In genomic region chr21:36310016-36310415, GRCh38 we compare ENCODE assay signal across 11 cellular contexts. TPM values are rescaled to one million over a fixed set of nuclear protein-coding genes. Genes with fewer than 3 reads are reported as not detected.
DNase-seq lines count a peak whose midpoint lies in the region; ATAC-seq lines count a peak whose summit lies in the region.
"Had no signal": no experiment of that assay in that cellular context is flagged by ENCODE, and none has a peak within 500 bp of the region (broad histone marks: within the 10 kb centered on the region; RNA-seq: fewer than 3 reads in every experiment).

No MANE protein-coding gene starts in this region.

- H3K27me3 Mint-ChIP-seq in activated CD4-positive, alpha-beta T cell treated with anti-CD3 and anti-CD28 coated beads, Interleukin-2, amount 10 ng/mL, durations not matched to agents 24 days and 14 days, result peaks cover 1% of the 10 kb centered on the region

- peak; percentile 39 for DNase-seq in activated T-cell treated with anti-CD3 and anti-CD28 coated beads for 48 hours (ENCODE audit: low read depth)
- no peak for DNase-seq in activated T-cell treated with anti-CD3 and anti-CD28 coated beads for 4 hours
- peak; percentile 70 for DNase-seq in activated CD4-positive, alpha-beta T cell treated with anti-CD3 and anti-CD28 coated beads, Interleukin-2, amount 10 ng/mL, durations not matched to agents 24 days and 14 days
- DNase-seq in stimulated activated CD8-positive, alpha-beta memory T cell treated with anti-CD3 and anti-CD28 coated beads, Interleukin-4, amount 100 ng/mL, for 48 hours, result peak; percentile 60
- DNase-seq in NCI-H2029 treated with DMSO at 0.1 percent for 48 hours (lab: John Stamatoyannopoulos, UW), result no peak
- DNase-seq in NCI-H1105 treated with DMSO at 0.1 percent for 48 hours (lab: John Stamatoyannopoulos, UW), result no peak
- DNase-seq in NCI-H2107 treated with DMSO at 0.1 percent for 48 hours (lab: John Stamatoyannopoulos, UW; ENCODE audit: unreplicated experiment), result no peak
- DNase-seq: adrenal gland, esophagus squamous epithelium, IMR-90 had no signal

- H3K27ac Mint-ChIP-seq in activated CD4-positive, alpha-beta T cell treated with anti-CD3 and anti-CD28 coated beads, Interleukin-2, amount 10 ng/mL, durations not matched to agents 24 days and 14 days, result peak overlapping the region; percentile 43

- H3K9me3 Mint-ChIP-seq in activated CD4-positive, alpha-beta T cell treated with anti-CD3 and anti-CD28 coated beads, Interleukin-2, amount 10 ng/mL, durations not matched to agents 24 days and 14 days, result peaks cover 10% of the 10 kb centered on the region

- peaks cover 1% of the 10 kb centered on the region for H3K36me3 Mint-ChIP-seq in activated CD4-positive, alpha-beta T cell treated with anti-CD3 and anti-CD28 coated beads, Interleukin-2, amount 10 ng/mL, durations not matched to agents 24 days and 14 days (ENCODE audit: low read depth)

- no peak overlapping the region for H3K4me3 Mint-ChIP-seq in activated CD4-positive, alpha-beta T cell treated with anti-CD3 and anti-CD28 coated beads, Interleukin-2, amount 10 ng/mL, durations not matched to agents 24 days and 14 days

- intact Hi-C loops in activated CD4-positive, alpha-beta T cell treated with anti-CD3 and anti-CD28 coated beads, Interleukin-2, amount 10 ng/mL, durations not matched to agents 24 days and 14 days (cut with micrococcal nuclease), result loop anchor here (1.0 kb wide), 3 partner anchors 10 to 21 kb away; partner anchors contain the start of gene MORC3

- ATAC-seq in HG02973 (IDR thresholded peaks at IDR 0.05; ENCODE audit: unreplicated experiment), result peak; percentile 77

- H3K4me1 Mint-ChIP-seq in activated CD4-positive, alpha-beta T cell treated with anti-CD3 and anti-CD28 coated beads, Interleukin-2, amount 10 ng/mL, durations not matched to agents 24 days and 14 days, result peaks cover 3% of the 10 kb centered on the region

RNA-seq across cellular contexts. Expression of gene MORC3, which starts 10.0 kb away (rescaled TPM):
- 24.8 and 24.9 TPM in 2 replicates for total RNA-seq in activated CD4-positive, alpha-beta T cell treated with anti-CD3 and anti-CD28 coated beads, Interleukin-2, amount 10 ng/mL, durations not matched to agents 24 days and 14 days

Comparison
In these comparisons a context has a peak if more than half of its experiments do, and no peak if none do; other contexts are left out.
1. DNase-seq: peak in activated T-cell treated with anti-CD3 and anti-CD28 coated beads for 48 hours (single experiment), activated CD4-positive, alpha-beta T cell treated with anti-CD3 and anti-CD28 coated beads, Interleukin-2, amount 10 ng/mL, durations not matched to agents 24 days and 14 days (single experiment) and stimulated activated CD8-positive, alpha-beta memory T cell treated with anti-CD3 and anti-CD28 coated beads, Interleukin-4, amount 100 ng/mL, for 48 hours (single experiment); none in activated T-cell treated with anti-CD3 and anti-CD28 coated beads for 4 hours (single experiment), NCI-H2029 treated with DMSO at 0.1 percent for 48 hours (single experiment), NCI-H1105 treated with DMSO at 0.1 percent for 48 hours (single experiment) and NCI-H2107 treated with DMSO at 0.1 percent for 48 hours (single experiment).